ENCODE assay signal across 10 cellular contexts in genomic region chr6:125953502-125953875, GRCh38. TPM values are rescaled to one million over a fixed set of nuclear protein-coding genes. Genes with fewer than 3 reads are reported as not detected.
DNase-seq lines count a peak whose midpoint lies in the region; ATAC-seq and TF ChIP-seq lines count a peak whose summit lies in the region.
"Had no signal": no experiment of that assay in that cellular context is flagged by ENCODE, and none has a peak within 500 bp of the region (broad histone marks: within the 10 kb centered on the region; RNA-seq: fewer than 3 reads in every experiment).

No MANE protein-coding gene starts in this region.

- H3K27me3 ChIP-seq in WERI-Rb-1 (ENCODE audit: insufficient read depth, low read depth, severe bottlenecking) (no peaks in the 10 kb centered on the region), liver (ENCODE audit: control insufficient read depth in 4 of 4, insufficient read depth in 4 of 4, low read length in 3 of 4) (no peaks in the 10 kb centered on the region), psoas muscle (ENCODE audit: insufficient read depth in 3 of 3, low read length in 2 of 3) (peaks cover 0 to 12% (median 0%) of the 10 kb centered on the region in 3 donors)
- H3K27me3 ChIP-seq: uterus had no signal

- TF ChIP-seq CTCF in GM10266 (IDR thresholded peaks at IDR 0.05; ENCODE audit: control insufficient read depth, insufficient read depth, low read depth, missing control alignments): peak; percentile 29
- peak; percentile 73 for TF ChIP-seq CTCF in WERI-Rb-1 (IDR thresholded peaks at IDR 0.05; ENCODE audit: low read depth, low read length)
- peak; percentile 38 for TF ChIP-seq CTCF in liver (IDR thresholded peaks at IDR 0.05; ENCODE audit: low read depth, low read length, missing input control)
- no peak for TF ChIP-seq CTCF in psoas muscle (IDR thresholded peaks at IDR 0.05)

- H3K9ac ChIP-seq in liver (ENCODE audit: low read depth in 1 of 2, low read length in 2 of 2): no peak overlapping the region

- no peak overlapping the region for H3K4me3 ChIP-seq in WERI-Rb-1 (ENCODE audit: low read depth, low read length)
- no peak overlapping the region for H3K4me3 ChIP-seq in liver (ENCODE audit: low read depth in 1 of 3, low read length in 3 of 3)
- no peak overlapping the region for H3K4me3 ChIP-seq in psoas muscle
- H3K4me3 ChIP-seq: uterus had no signal

- 67% methylated on average over 11 of the region's 11 CpGs for WGBS in liver
- WGBS in psoas muscle, 3 donors: 74 to 81% (median 79%) methylated on average over 11 of the region's 11 CpGs

- peaks cover 0 to 14% (median 10%) of the 10 kb centered on the region in 4 donors for H3K4me1 ChIP-seq in liver (ENCODE audit: control insufficient read depth in 4 of 4, insufficient read depth in 4 of 4, low read length in 3 of 4)
- peaks cover 12% of the 10 kb centered on the region for H3K4me1 ChIP-seq in psoas muscle
- H3K4me1 ChIP-seq: uterus had no signal

- no peak for DNase-seq in GM10266 (ENCODE audit: extremely low spot score)
- DNase-seq in NCI-H1417 treated with DMSO at 0.1 percent for 48 hours (lab: John Stamatoyannopoulos, UW): peak; percentile 51
- peak; percentile 55 for DNase-seq in WERI-Rb-1
- DNase-seq in G401 (ENCODE audit: low spot score): no peak
- DNase-seq in psoas muscle: no peak
- DNase-seq: T-helper 9 cell, uterus had no signal

- TF ChIP-seq RAD21 in liver (IDR thresholded peaks at IDR 0.05): peak; percentile 65 to 80

- H3K9me3 ChIP-seq in WERI-Rb-1 (ENCODE audit: severe bottlenecking) (no peaks in the 10 kb centered on the region), liver (ENCODE audit: control insufficient read depth in 4 of 4, low read length in 3 of 4) (no peaks in the 10 kb centered on the region), psoas muscle (no peaks in the 10 kb centered on the region)
- H3K9me3 ChIP-seq: uterus had no signal

- H3K27ac ChIP-seq in WERI-Rb-1 (no peak overlapping the region), liver (ENCODE audit: low read depth in 1 of 2, low read length in 2 of 2) (no peak overlapping the region), psoas muscle (no peak overlapping the region)
- H3K27ac ChIP-seq: uterus had no signal

- no peak for ATAC-seq in psoas muscle
- ATAC-seq in HG02678 (IDR thresholded peaks at IDR 0.05; ENCODE audit: unreplicated experiment): no peak
- ATAC-seq in GM21381 (IDR thresholded peaks at IDR 0.05; ENCODE audit: unreplicated experiment): no peak

- no peaks in the 10 kb centered on the region for H3K36me3 ChIP-seq in WERI-Rb-1
- no peaks in the 10 kb centered on the region for H3K36me3 ChIP-seq in liver (ENCODE audit: control insufficient read depth in 4 of 4, insufficient read depth in 3 of 4, low read depth in 1 of 4, low read length in 3 of 4)
- H3K36me3 ChIP-seq in psoas muscle (ENCODE audit: insufficient read depth in 1 of 2, low read depth in 1 of 2): no peaks in the 10 kb centered on the region
- H3K36me3 ChIP-seq: uterus had no signal

- intact Hi-C loops in psoas muscle (cut with DNase I): loop anchor here (5.0 to 10.0 kb wide), 3 partner anchors 89 to 639 kb away; no protein-coding TSS in a partner anchor

- in situ Hi-C loops in G401 (cut with HindIII; ENCODE audit: low sequenced_read_pairs): no loop called here

TF ChIP-seq in liver, 16 proteins besides CTCF, POLR2A, EP300 and RAD21:
- TF ChIP-seq TAF1 (conservative IDR thresholded peaks at IDR 0.05): no peak
- TF ChIP-seq HNF4A (conservative IDR thresholded peaks at IDR 0.05): no peak
- TF ChIP-seq HNF4G (IDR thresholded peaks at IDR 0.05): no peak
- TF ChIP-seq REST (IDR thresholded peaks at IDR 0.05): no peak
- no peak for TF ChIP-seq JUND (IDR thresholded peaks at IDR 0.05)
- no peak for TF ChIP-seq SP1 (IDR thresholded peaks at IDR 0.05)
- TF ChIP-seq, protein P1, sequence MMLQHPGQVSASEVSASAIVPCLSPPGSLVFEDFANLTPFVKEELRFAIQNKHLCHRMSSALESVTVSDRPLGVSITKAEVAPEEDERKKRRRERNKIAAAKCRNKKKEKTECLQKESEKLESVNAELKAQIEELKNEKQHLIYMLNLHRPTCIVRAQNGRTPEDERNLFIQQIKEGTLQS (IDR thresholded peaks at IDR 0.05): no peak
- TF ChIP-seq FOXA1 (IDR thresholded peaks at IDR 0.05): no peak
- TF ChIP-seq MAX (IDR thresholded peaks at IDR 0.05): no peak
- no peak for TF ChIP-seq ZBTB33 (IDR thresholded peaks at IDR 0.05)
- TF ChIP-seq GABPA (IDR thresholded peaks at IDR 0.05 in 1 of 2, conservative IDR thresholded peaks at IDR 0.05 in 1 of 2): no peak
- no peak for TF ChIP-seq YY1 (IDR thresholded peaks at IDR 0.05)
- no peak for TF ChIP-seq EGR1 (IDR thresholded peaks at IDR 0.05; ENCODE audit: low read depth in 2 of 2)
- no peak for TF ChIP-seq NR2F2 (IDR thresholded peaks at IDR 0.05)

RNA-seq across cellular contexts. Expression of gene HINT3, which starts 3.1 kb away (rescaled TPM):
- total RNA-seq in liver (10 to 100 TPM; 12.1 to 17.4 TPM), psoas muscle (10 to 100 TPM; 55.2 to 79.9 (median 59.5) TPM)
- polyA plus RNA-seq in liver (1 to 10 TPM; 5.6 to 9.2 TPM), psoas muscle (10 to 100 TPM; 24.0 to 79.4 (median 40.8) TPM)
- total RNA-seq in G401 (2014; rRNA removed; shearing (Covaris generic)): 9.0 and 9.8 TPM in 2 replicates

RNA-seq across cellular contexts. Expression of gene TRMT11, which starts 32.9 kb away (rescaled TPM):
- 10 to 100 TPM in 1 of 2 donors, 1 to 10 TPM in 1; 9.9 to 82.3 TPM for total RNA-seq in liver
- 10 to 100 TPM; 10.3 to 24.1 TPM for polyA plus RNA-seq in liver
- 20.4 and 22.2 TPM in 2 replicates for total RNA-seq in G401 (2014; rRNA removed; shearing (Covaris generic))
- 1 to 10 TPM; 7.1 to 9.3 (median 8.6) TPM for total RNA-seq in psoas muscle
- polyA plus RNA-seq in psoas muscle: 1 to 10 TPM; 4.1 to 7.8 (median 6.2) TPM

Comparison
In these comparisons a context has a peak if more than half of its experiments do, and no peak if none do; other contexts are left out.
1. DNase-seq: peak in NCI-H1417 treated with DMSO at 0.1 percent for 48 hours (single experiment) and WERI-Rb-1 (single experiment); none in GM10266 (single experiment), G401 (single experiment) and psoas muscle (0 of 2).